Comparison of ENCODE assay signal across 22 cellular contexts in genomic region chr15:100285641-100286295, GRCh38.
"Had no signal": no experiment of that assay in that cellular context is flagged by ENCODE, and none has a peak within 500 bp of the region (broad histone marks: within the 10 kb centered on the region; RNA-seq: fewer than 3 reads in every experiment).

No MANE protein-coding gene starts in this region.

- H3K27ac ChIP-seq: dorsolateral prefrontal cortex, left ventricle myocardium inferior, lower lobe of right lung, neutrophil, thyroid gland, upper lobe of left lung, uterus had no signal

- H3K27me3 ChIP-seq: dorsolateral prefrontal cortex, neutrophil, ovary, thyroid gland, upper lobe of left lung, uterus had no signal

- H3K27ac Mint-ChIP-seq: immature natural killer cell, nephron progenitor cell had no signal

- FAIRE-seq: endometrium, kidney, small intestine had no signal

- H3K4me1 ChIP-seq: thyroid gland, upper lobe of left lung, uterus had no signal

- H3K27me3 Mint-ChIP-seq: naive thymus-derived CD4-positive, alpha-beta T cell had no signal

- H3K4me3 ChIP-seq: dorsolateral prefrontal cortex, left ventricle myocardium inferior, lower lobe of right lung, ovary, thyroid gland, upper lobe of left lung, uterus had no signal

- DNase-seq: cortex of kidney; dorsolateral prefrontal cortex; effector CD8-positive, alpha-beta T cell; immature natural killer cell; kidney; left cardiac atrium; left ventricle myocardium inferior; lower lobe of right lung; mesendoderm; naive thymus-derived CD4-positive, alpha-beta T cell; nephron progenitor cell; ovary; right cardiac atrium; small intestine; stimulated activated CD4-positive, alpha-beta T cell treated with anti-CD3 and anti-CD28 coated beads, Interleukin-12 subunit alpha, Interleukin-12 subunit beta, amount 100 ng/mL, for 4 hours; stimulated activated naive CD4-positive, alpha-beta T cell treated with Interleukin-2 at 50 U/mL for 16 hours; thyroid gland; uterus had no signal

- H3K9me3 ChIP-seq: left ventricle myocardium inferior, lower lobe of right lung, neutrophil, ovary, thyroid gland, upper lobe of left lung, uterus had no signal

- H3K4me3 Mint-ChIP-seq: immature natural killer cell; naive thymus-derived CD4-positive, alpha-beta T cell; nephron progenitor cell had no signal

- ATAC-seq: esophagus mucosa; lower lobe of right lung; naive thymus-derived CD4-positive, alpha-beta T cell had no signal

- H3K36me3 ChIP-seq: left ventricle myocardium inferior, lower lobe of right lung, neutrophil, ovary, thyroid gland, upper lobe of left lung, uterus had no signal
